ENCODE assay signal across 1 cellular context in genomic region chr4:134328741-134329140, GRCh38.
TF ChIP-seq lines count a peak whose summit lies in the region.

No MANE protein-coding gene starts in this region.

TF ChIP-seq in K562, 482 proteins besides CTCF, POLR2A, EP300 and RAD21 (continued from another document):
- TF ChIP-seq E2F1 (CRISPR knock-in tag; IDR thresholded peaks at IDR 0.05) = no peak
- TF ChIP-seq E4F1 (CRISPR knock-in tag; IDR thresholded peaks at IDR 0.05; ENCODE audit: borderline replicate concordance) = no peak
- TF ChIP-seq RREB1 (CRISPR knock-in tag; IDR thresholded peaks at IDR 0.05) = no peak
- no peak for TF ChIP-seq SNAPC5 (CRISPR knock-in tag; IDR thresholded peaks at IDR 0.05)
- TF ChIP-seq MYBL2 (IDR thresholded peaks at IDR 0.05; ENCODE audit: low read depth) = no peak
- no peak for TF ChIP-seq MYBL2 (CRISPR knock-in tag; IDR thresholded peaks at IDR 0.05; ENCODE audit: borderline replicate concordance)
- peak; percentile 18; the same call in 1 of the 2 replicates for TF ChIP-seq PHF8 (IDR thresholded peaks at IDR 0.05; ENCODE audit: borderline replicate concordance, low read length)
- TF ChIP-seq NRF1 (conservative IDR thresholded peaks at IDR 0.05 in 1 of 2, IDR thresholded peaks at IDR 0.05 in 1 of 2) = no peak
- TF ChIP-seq ZFP36 (IDR thresholded peaks at IDR 0.05; ENCODE audit: low read depth, low read length, partially characterized antibody) = no peak
- 0 out of 2 replicates have a peak, but pooled peaks have one; percentile 14 for TF ChIP-seq CTBP1 (IDR thresholded peaks at IDR 0.05; ENCODE audit: borderline replicate concordance)
- no peak for TF ChIP-seq DPF2 (IDR thresholded peaks at IDR 0.05)
- TF ChIP-seq XRCC4 (IDR thresholded peaks at IDR 0.05; ENCODE audit: extremely low read depth, insufficient read depth, insufficient read length) = no peak
- TF ChIP-seq COPS2 (conservative IDR thresholded peaks at IDR 0.05) = no peak
- no peak for TF ChIP-seq ID3 (CRISPR knock-in tag; IDR thresholded peaks at IDR 0.05)
- TF ChIP-seq ID3 (tag; IDR thresholded peaks at IDR 0.05) = no peak
- no peak for TF ChIP-seq NFE2L1 (tag; IDR thresholded peaks at IDR 0.05; ENCODE audit: borderline replicate concordance, low read depth)
- TF ChIP-seq ETS1 (conservative IDR thresholded peaks at IDR 0.05; ENCODE audit: control insufficient read depth, low read depth, low read length) = no peak
- no peak for TF ChIP-seq HMGXB4 (CRISPR knock-in tag; IDR thresholded peaks at IDR 0.05)
- no peak for TF ChIP-seq RUNX1 (IDR thresholded peaks at IDR 0.05; ENCODE audit: low read depth)
- TF ChIP-seq ZBTB49 (CRISPR knock-in tag; IDR thresholded peaks at IDR 0.05; ENCODE audit: borderline replicate concordance) = no peak
- no peak for TF ChIP-seq POLR2AphosphoS2 (IDR thresholded peaks at IDR 0.05; ENCODE audit: low read length)
- no peak for TF ChIP-seq MITF (IDR thresholded peaks at IDR 0.05)
- TF ChIP-seq THRA (IDR thresholded peaks at IDR 0.05) = no peak
- TF ChIP-seq NEUROD1 (IDR thresholded peaks at IDR 0.05; ENCODE audit: borderline replicate concordance, low read depth, low read length, partially characterized antibody) = no peak
- TF ChIP-seq ELK3 (CRISPR knock-in tag; IDR thresholded peaks at IDR 0.05) = no peak
